8 cellular contexts compared by ENCODE assay signal in genomic region chr6:137707590-137708360, GRCh38.
A peak's percentile ranks its signal among the peaks of the same experiment; 100 is the strongest.
DNase-seq lines count a peak whose midpoint lies in the region; ATAC-seq and TF ChIP-seq lines count a peak whose summit lies in the region.

No MANE protein-coding gene starts in this region.

- peak; percentile 59; the same call in 1 of the 2 replicates for TF ChIP-seq CTCF in WERI-Rb-1 (IDR thresholded peaks at IDR 0.05; ENCODE audit: low read depth, low read length)
- peak; percentile 72 for TF ChIP-seq CTCF in cardiac fibroblast (IDR thresholded peaks at IDR 0.05; ENCODE audit: low read depth, low read length)

- no peak overlapping the region for H3K4me3 ChIP-seq in WERI-Rb-1 (ENCODE audit: low read depth, low read length)
- H3K4me3 ChIP-seq in cardiac fibroblast (replicated peaks in 1 of 2; ENCODE audit: low read depth in 2 of 2, low read length in 2 of 2), result no peak overlapping the region

- no peaks in the 10 kb centered on the region for H3K9me3 ChIP-seq in WERI-Rb-1 (ENCODE audit: severe bottlenecking)

- H3K27ac ChIP-seq in WERI-Rb-1, result no peak overlapping the region

- peak; percentile 55 for ATAC-seq in HG02981 (IDR thresholded peaks at IDR 0.05; ENCODE audit: unreplicated experiment)

- H3K27me3 ChIP-seq in WERI-Rb-1 (ENCODE audit: insufficient read depth, low read depth, severe bottlenecking), result peaks cover 8% of the 10 kb centered on the region

- no peaks in the 10 kb centered on the region for H3K36me3 ChIP-seq in WERI-Rb-1

- DNase-seq in activated gamma-delta T cell treated with Interleukin-2 at 50 U/mL for 16 hours, result peak; percentile 79
- DNase-seq in activated gamma-delta T cell (lab: John Stamatoyannopoulos, UW), result no peak
- peak; percentile 13 for DNase-seq in NCI-H2107 (lab: John Stamatoyannopoulos, UW)
- DNase-seq in WERI-Rb-1, result peak; percentile 41
- DNase-seq in cardiac fibroblast (ENCODE audit: low read depth in 2 of 2), result peak; percentile 89 to 93
- peak; percentile 83 for DNase-seq in left kidney (ENCODE audit: low read depth, low spot score)
- DNase-seq in stimulated activated CD4-positive, alpha-beta T cell treated with anti-CD3 and anti-CD28 coated beads, Interleukin-2, amount 100 ng/mL, for 4 hours (ENCODE audit: low read depth), result peak; percentile 52
